ENCODE assay signal across 11 cellular contexts in genomic region chr7:88090671-88091070, GRCh38.
DNase-seq lines count a peak whose midpoint lies in the region; ATAC-seq lines count a peak whose summit lies in the region.
"Had no signal": no experiment of that assay in that cellular context is flagged by ENCODE, and none has a peak within 500 bp of the region (broad histone marks: within the 10 kb centered on the region; RNA-seq: fewer than 3 reads in every experiment).

No MANE protein-coding gene starts in this region.

- CTCF ChIA-PET in naive thymus-derived CD4-positive, alpha-beta T cell (lab: Charles Lee) = no interaction called here

- DNase-seq in SK-N-MC (ENCODE audit: low read depth, low spot score) = no peak
- DNase-seq in NCI-H2081 treated with DMSO at 0.1 percent for 48 hours (lab: John Stamatoyannopoulos, UW) = no peak
- DNase-seq in naive thymus-derived CD4-positive, alpha-beta T cell = no peak
- DNase-seq in retina = no peak
- no peak for DNase-seq in effector CD4-positive, alpha-beta T cell
- DNase-seq: kidney glomerular epithelial cell, NCI-H2029 had no signal

- POLR2A ChIA-PET in naive thymus-derived CD4-positive, alpha-beta T cell (lab: Charles Lee) = no interaction called here

- H3K4me1 Mint-ChIP-seq in naive thymus-derived CD4-positive, alpha-beta T cell = peaks cover 0 to 31% (median 12%) of the 10 kb centered on the region in 7 donors

- H3K36me3 Mint-ChIP-seq in naive thymus-derived CD4-positive, alpha-beta T cell = no peaks in the 10 kb centered on the region

- H3K4me3 ChIP-seq in BLaER1 = no peak overlapping the region
- peak overlapping the region; percentile 64 for H3K4me3 ChIP-seq in SK-N-MC
- no peak overlapping the region for H3K4me3 ChIP-seq in naive thymus-derived CD4-positive, alpha-beta T cell (ENCODE audit: low read length)
- H3K4me3 ChIP-seq: K562 had no signal

- H3K27ac ChIP-seq in BLaER1 (no peak overlapping the region), SK-N-MC (peak overlapping the region; percentile 90)
- H3K27ac ChIP-seq in naive thymus-derived CD4-positive, alpha-beta T cell (ENCODE audit: low read depth, low read length) = no peak overlapping the region

- peak overlapping the region; percentile 22 for H3K4me2 ChIP-seq in BLaER1

- peaks cover 13% of the 10 kb centered on the region for H3K4me1 ChIP-seq in BLaER1
- peaks cover 3 to 5% of the 10 kb centered on the region in 2 donors for H3K4me1 ChIP-seq in naive thymus-derived CD4-positive, alpha-beta T cell (ENCODE audit: control insufficient read depth in 2 of 2, insufficient read depth in 2 of 2, low read length in 2 of 2)

- H3K36me3 ChIP-seq in BLaER1 = no peaks in the 10 kb centered on the region
- H3K36me3 ChIP-seq in SK-N-MC (ENCODE audit: insufficient read depth, low read length) = no peaks in the 10 kb centered on the region
- H3K36me3 ChIP-seq in naive thymus-derived CD4-positive, alpha-beta T cell (ENCODE audit: control insufficient read depth in 2 of 3, insufficient read depth in 3 of 3, low read length in 3 of 3) = no peaks in the 10 kb centered on the region

- no peaks in the 10 kb centered on the region for H4K20me1 ChIP-seq in BLaER1

- no peak overlapping the region for H3K4me3 Mint-ChIP-seq in naive thymus-derived CD4-positive, alpha-beta T cell

- H3K9ac ChIP-seq in BLaER1 = no peak overlapping the region
- H3K9ac ChIP-seq in SK-N-MC (ENCODE audit: insufficient read length) = no peak overlapping the region

- intact Hi-C loops in naive thymus-derived CD4-positive, alpha-beta T cell (cut with micrococcal nuclease) = no loop called here

- no peak overlapping the region for H3K27ac Mint-ChIP-seq in naive thymus-derived CD4-positive, alpha-beta T cell

- H3K27me3 ChIP-seq in BLaER1 = no peaks in the 10 kb centered on the region
- H3K27me3 ChIP-seq in naive thymus-derived CD4-positive, alpha-beta T cell (ENCODE audit: control insufficient read depth in 2 of 2, insufficient read depth in 2 of 2, low read length in 2 of 2) = no peaks in the 10 kb centered on the region

- peaks cover 0 to 4% (median 0%) of the 10 kb centered on the region in 5 donors for H3K27me3 Mint-ChIP-seq in naive thymus-derived CD4-positive, alpha-beta T cell

- H3K9me3 ChIP-seq in BLaER1 = no peaks in the 10 kb centered on the region
- no peaks in the 10 kb centered on the region for H3K9me3 ChIP-seq in SK-N-MC (ENCODE audit: low read depth, low read length)
- no peaks in the 10 kb centered on the region for H3K9me3 ChIP-seq in naive thymus-derived CD4-positive, alpha-beta T cell (ENCODE audit: control insufficient read depth in 2 of 3, low read length in 3 of 3)

- H3K9me3 Mint-ChIP-seq in naive thymus-derived CD4-positive, alpha-beta T cell = no peaks in the 10 kb centered on the region

- ATAC-seq in GM18868 (IDR thresholded peaks at IDR 0.05; ENCODE audit: unreplicated experiment) (peak; percentile 76), HG02759 (IDR thresholded peaks at IDR 0.05; ENCODE audit: unreplicated experiment) (peak; percentile 78)
- ATAC-seq in naive thymus-derived CD4-positive, alpha-beta T cell = no peak
- ATAC-seq: K562 had no signal
